Comparison of ENCODE assay signal across 2 cellular contexts in the genomic region with DNA sequence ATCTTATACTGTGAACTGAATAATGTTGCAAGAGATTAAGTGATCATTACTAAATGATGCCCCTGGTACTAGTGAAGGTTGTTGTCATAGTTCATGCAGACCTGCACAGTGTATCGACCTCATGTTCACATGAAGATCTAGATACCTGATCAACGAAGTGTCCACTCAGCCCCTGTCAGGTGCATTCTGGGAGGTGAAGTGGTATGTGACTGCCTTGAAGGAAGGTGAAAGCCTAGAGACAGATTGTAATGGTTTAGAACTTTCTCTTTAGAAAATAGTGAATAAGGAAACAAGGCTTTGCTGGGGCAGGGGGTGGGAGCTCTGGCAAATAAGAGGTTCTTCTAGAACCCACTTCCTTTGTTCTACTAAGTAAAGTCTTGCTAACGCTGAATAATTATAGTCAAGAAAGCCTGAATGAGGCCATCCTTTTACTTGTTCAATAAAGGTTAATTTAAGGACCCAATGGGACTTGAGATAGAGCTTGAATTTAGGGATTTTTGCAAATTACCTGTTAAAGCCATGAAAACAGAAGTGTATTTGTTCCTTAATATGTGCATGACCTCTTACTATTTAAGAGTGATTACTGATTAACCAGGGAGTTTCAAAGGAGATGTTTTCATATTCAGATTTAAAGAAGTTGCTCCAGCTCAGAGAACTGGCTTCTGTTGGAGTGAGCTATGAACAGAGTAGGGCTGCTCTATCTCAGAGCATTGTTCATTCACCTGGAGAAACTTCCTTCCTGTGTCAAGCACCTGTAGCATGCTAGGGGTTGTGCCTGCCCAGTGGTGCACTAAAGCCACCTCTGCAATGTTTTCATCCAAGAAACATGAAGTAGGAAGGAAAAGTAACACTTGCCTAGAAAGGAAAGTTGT.
TF ChIP-seq lines count a peak whose summit lies in the region.

No MANE protein-coding gene starts in this region.

TF ChIP-seq in K562, 482 proteins besides CTCF, POLR2A, EP300 and RAD21 (continued from another document):
- TF ChIP-seq, protein P1, sequence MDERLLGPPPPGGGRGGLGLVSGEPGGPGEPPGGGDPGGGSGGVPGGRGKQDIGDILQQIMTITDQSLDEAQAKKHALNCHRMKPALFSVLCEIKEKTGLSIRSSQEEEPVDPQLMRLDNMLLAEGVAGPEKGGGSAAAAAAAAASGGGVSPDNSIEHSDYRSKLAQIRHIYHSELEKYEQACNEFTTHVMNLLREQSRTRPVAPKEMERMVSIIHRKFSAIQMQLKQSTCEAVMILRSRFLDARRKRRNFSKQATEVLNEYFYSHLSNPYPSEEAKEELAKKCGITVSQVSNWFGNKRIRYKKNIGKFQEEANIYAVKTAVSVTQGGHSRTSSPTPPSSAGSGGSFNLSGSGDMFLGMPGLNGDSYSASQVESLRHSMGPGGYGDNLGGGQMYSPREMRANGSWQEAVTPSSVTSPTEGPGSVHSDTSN (CRISPR knock-in tag; IDR thresholded peaks at IDR 0.05; ENCODE audit: low read depth): no peak
- TF ChIP-seq, protein P1 (tag; conservative IDR thresholded peaks at IDR 0.05; ENCODE audit: low read depth): no peak
- TF ChIP-seq ZFP1 (CRISPR knock-in tag; IDR thresholded peaks at IDR 0.05) (no peak), ZFP36 (IDR thresholded peaks at IDR 0.05; ENCODE audit: low read depth, low read length, partially characterized antibody) (no peak), DIDO1 (tag; IDR thresholded peaks at IDR 0.05; ENCODE audit: low read depth) (no peak), L3MBTL2 (IDR thresholded peaks at IDR 0.05) (0 out of 2 replicates have a peak, but pooled peaks have one; percentile 36)
- TF ChIP-seq, protein P2, sequence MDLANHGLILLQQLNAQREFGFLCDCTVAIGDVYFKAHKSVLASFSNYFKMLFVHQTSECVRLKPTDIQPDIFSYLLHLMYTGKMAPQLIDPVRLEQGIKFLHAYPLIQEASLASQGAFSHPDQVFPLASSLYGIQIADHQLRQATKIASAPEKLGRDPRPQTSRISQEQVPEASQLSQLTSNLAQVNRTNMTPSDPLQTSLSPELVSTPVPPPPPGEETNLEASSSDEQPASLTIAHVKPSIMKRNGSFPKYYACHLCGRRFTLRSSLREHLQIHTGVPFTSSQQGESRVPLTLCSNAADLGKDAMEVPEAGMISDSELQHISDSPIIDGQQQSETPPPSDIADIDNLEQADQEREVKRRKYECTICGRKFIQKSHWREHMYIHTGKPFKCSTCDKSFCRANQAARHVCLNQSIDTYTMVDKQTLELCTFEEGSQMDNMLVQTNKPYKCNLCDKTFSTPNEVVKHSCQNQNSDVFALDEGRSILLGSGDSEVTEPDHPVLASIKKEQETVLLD (IDR thresholded peaks at IDR 0.05): no peak

TF ChIP-seq in HepG2, 621 proteins besides CTCF, POLR2A, EP300 and RAD21 (continued from another document):
- TF ChIP-seq, protein P3, sequence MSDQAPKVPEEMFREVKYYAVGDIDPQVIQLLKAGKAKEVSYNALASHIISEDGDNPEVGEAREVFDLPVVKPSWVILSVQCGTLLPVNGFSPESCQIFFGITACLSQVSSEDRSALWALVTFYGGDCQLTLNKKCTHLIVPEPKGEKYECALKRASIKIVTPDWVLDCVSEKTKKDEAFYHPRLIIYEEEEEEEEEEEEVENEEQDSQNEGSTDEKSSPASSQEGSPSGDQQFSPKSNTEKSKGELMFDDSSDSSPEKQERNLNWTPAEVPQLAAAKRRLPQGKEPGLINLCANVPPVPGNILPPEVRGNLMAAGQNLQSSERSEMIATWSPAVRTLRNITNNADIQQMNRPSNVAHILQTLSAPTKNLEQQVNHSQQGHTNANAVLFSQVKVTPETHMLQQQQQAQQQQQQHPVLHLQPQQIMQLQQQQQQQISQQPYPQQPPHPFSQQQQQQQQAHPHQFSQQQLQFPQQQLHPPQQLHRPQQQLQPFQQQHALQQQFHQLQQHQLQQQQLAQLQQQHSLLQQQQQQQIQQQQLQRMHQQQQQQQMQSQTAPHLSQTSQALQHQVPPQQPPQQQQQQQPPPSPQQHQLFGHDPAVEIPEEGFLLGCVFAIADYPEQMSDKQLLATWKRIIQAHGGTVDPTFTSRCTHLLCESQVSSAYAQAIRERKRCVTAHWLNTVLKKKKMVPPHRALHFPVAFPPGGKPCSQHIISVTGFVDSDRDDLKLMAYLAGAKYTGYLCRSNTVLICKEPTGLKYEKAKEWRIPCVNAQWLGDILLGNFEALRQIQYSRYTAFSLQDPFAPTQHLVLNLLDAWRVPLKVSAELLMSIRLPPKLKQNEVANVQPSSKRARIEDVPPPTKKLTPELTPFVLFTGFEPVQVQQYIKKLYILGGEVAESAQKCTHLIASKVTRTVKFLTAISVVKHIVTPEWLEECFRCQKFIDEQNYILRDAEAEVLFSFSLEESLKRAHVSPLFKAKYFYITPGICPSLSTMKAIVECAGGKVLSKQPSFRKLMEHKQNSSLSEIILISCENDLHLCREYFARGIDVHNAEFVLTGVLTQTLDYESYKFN (CRISPR knock-in tag; conservative IDR thresholded peaks at IDR 0.05): peak; percentile 43; the same call in 1 of the 2 replicates
- TF ChIP-seq, protein P4, sequence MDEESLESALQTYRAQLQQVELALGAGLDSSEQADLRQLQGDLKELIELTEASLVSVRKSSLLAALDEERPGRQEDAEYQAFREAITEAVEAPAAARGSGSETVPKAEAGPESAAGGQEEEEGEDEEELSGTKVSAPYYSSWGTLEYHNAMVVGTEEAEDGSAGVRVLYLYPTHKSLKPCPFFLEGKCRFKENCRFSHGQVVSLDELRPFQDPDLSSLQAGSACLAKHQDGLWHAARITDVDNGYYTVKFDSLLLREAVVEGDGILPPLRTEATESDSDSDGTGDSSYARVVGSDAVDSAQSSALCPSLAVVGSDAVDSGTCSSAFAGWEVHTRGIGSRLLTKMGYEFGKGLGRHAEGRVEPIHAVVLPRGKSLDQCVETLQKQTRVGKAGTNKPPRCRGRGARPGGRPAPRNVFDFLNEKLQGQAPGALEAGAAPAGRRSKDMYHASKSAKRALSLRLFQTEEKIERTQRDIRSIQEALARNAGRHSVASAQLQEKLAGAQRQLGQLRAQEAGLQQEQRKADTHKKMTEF (CRISPR knock-in tag; IDR thresholded peaks at IDR 0.05): peak; percentile 49
- TF ChIP-seq, protein P5, sequence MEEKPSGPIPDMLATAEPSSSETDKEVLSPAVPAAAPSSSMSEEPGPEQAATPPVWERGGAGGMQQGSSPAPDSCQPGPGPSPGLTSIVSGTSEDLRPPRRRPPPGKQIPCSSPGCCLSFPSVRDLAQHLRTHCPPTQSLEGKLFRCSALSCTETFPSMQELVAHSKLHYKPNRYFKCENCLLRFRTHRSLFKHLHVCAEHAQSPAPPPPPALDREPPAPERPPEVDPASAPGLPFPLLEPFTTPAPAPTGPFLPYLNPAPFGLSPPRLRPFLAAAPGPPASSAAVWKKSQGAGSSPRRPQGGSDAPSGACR (CRISPR knock-in tag; IDR thresholded peaks at IDR 0.05): 0 out of 2 replicates have a peak, but pooled peaks have one; percentile 39
- no peak for TF ChIP-seq ZNF431 (CRISPR knock-in tag; IDR thresholded peaks at IDR 0.05; ENCODE audit: borderline replicate concordance, low read depth)
- TF ChIP-seq ELF3 (CRISPR knock-in tag; IDR thresholded peaks at IDR 0.05): peak; percentile 61; the same call in 1 of the 2 replicates
- 0 out of 2 replicates have a peak, but pooled peaks have one; percentile 20 for TF ChIP-seq HDAC2 (CRISPR knock-in tag; IDR thresholded peaks at IDR 0.05)
- peak; percentile 62; the same call in 1 of the 2 replicates for TF ChIP-seq ETV5 (CRISPR knock-in tag; IDR thresholded peaks at IDR 0.05; ENCODE audit: borderline replicate concordance)
- 0 out of 2 replicates have a peak, but pooled peaks have one; percentile 23 for TF ChIP-seq PITX1 (CRISPR knock-in tag; IDR thresholded peaks at IDR 0.05)
- no peak for TF ChIP-seq ZNF703 (CRISPR knock-in tag; IDR thresholded peaks at IDR 0.05; ENCODE audit: borderline replicate concordance)
- TF ChIP-seq SOX6 (IDR thresholded peaks at IDR 0.05): no peak
- TF ChIP-seq SOX6 (CRISPR knock-in tag; IDR thresholded peaks at IDR 0.05): peak; percentile 47; the same call in 1 of the 2 replicates
- peak; percentile 41 for TF ChIP-seq TEAD3 (CRISPR knock-in tag; optimal IDR thresholded peaks at IDR 0.05; ENCODE audit: borderline replicate concordance)
- 0 out of 2 replicates have a peak, but pooled peaks have one; percentile 16 for TF ChIP-seq ZMYM4 (CRISPR knock-in tag; IDR thresholded peaks at IDR 0.05)
- TF ChIP-seq ZNF101 (CRISPR knock-in tag; IDR thresholded peaks at IDR 0.05; ENCODE audit: borderline replicate concordance, low read depth): no peak
- no peak for TF ChIP-seq MEF2D (CRISPR knock-in tag; IDR thresholded peaks at IDR 0.05)
- no peak for TF ChIP-seq GTF2F1 (IDR thresholded peaks at IDR 0.05; ENCODE audit: low read length)
- no peak for TF ChIP-seq ZFX (CRISPR knock-in tag; IDR thresholded peaks at IDR 0.05; ENCODE audit: low read depth)
- TF ChIP-seq ZNF20 (CRISPR knock-in tag; IDR thresholded peaks at IDR 0.05): no peak
- TF ChIP-seq HNRNPUL1 (IDR thresholded peaks at IDR 0.05; ENCODE audit: low read depth, low read length): 0 out of 2 replicates have a peak, but pooled peaks have one; percentile 71
- no peak for TF ChIP-seq SOX13 (IDR thresholded peaks at IDR 0.05)
- peak in 1 of 2 experiments; percentile 56; a peak in 2 of 4 replicates for TF ChIP-seq SOX13 (CRISPR knock-in tag; conservative IDR thresholded peaks at IDR 0.05 in 1 of 2, IDR thresholded peaks at IDR 0.05 in 1 of 2)
- TF ChIP-seq KDM3A (CRISPR knock-in tag; IDR thresholded peaks at IDR 0.05; ENCODE audit: low read depth): no peak
- TF ChIP-seq PHF21A (CRISPR knock-in tag; IDR thresholded peaks at IDR 0.05): 0 out of 2 replicates have a peak, but pooled peaks have one; percentile 21
- peak; percentile 23; the same call in 1 of the 2 replicates for TF ChIP-seq MED1 (CRISPR knock-in tag; IDR thresholded peaks at IDR 0.05)
- 0 out of 2 replicates have a peak, but pooled peaks have one; percentile 37 for TF ChIP-seq GATAD2A (CRISPR knock-in tag; IDR thresholded peaks at IDR 0.05)
- TF ChIP-seq, protein P6, sequence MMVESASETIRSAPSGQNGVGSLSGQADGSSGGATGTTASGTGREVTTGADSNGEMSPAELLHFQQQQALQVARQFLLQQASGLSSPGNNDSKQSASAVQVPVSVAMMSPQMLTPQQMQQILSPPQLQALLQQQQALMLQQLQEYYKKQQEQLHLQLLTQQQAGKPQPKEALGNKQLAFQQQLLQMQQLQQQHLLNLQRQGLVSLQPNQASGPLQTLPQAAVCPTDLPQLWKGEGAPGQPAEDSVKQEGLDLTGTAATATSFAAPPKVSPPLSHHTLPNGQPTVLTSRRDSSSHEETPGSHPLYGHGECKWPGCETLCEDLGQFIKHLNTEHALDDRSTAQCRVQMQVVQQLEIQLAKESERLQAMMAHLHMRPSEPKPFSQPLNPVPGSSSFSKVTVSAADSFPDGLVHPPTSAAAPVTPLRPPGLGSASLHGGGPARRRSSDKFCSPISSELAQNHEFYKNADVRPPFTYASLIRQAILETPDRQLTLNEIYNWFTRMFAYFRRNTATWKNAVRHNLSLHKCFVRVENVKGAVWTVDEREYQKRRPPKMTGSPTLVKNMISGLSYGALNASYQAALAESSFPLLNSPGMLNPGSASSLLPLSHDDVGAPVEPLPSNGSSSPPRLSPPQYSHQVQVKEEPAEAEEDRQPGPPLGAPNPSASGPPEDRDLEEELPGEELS (CRISPR knock-in tag; IDR thresholded peaks at IDR 0.05): peak; percentile 38; the same call in 1 of the 2 replicates
- no peak for TF ChIP-seq FOXJ3 (CRISPR knock-in tag; IDR thresholded peaks at IDR 0.05; ENCODE audit: borderline replicate concordance)
- TF ChIP-seq YEATS2 (CRISPR knock-in tag; IDR thresholded peaks at IDR 0.05; ENCODE audit: borderline replicate concordance): peak; percentile 22; the same call in 1 of the 2 replicates
- 0 out of 2 replicates have a peak, but pooled peaks have one; percentile 26 for TF ChIP-seq RCOR2 (CRISPR knock-in tag; IDR thresholded peaks at IDR 0.05)
- TF ChIP-seq ZEB1 (IDR thresholded peaks at IDR 0.05; ENCODE audit: insufficient replicate concordance, low read depth): peak; percentile 75
- peak; percentile 59; the same call in 1 of the 2 replicates for TF ChIP-seq SOX5 (CRISPR knock-in tag; IDR thresholded peaks at IDR 0.05; ENCODE audit: borderline replicate concordance)
- no peak for TF ChIP-seq ZBTB38 (CRISPR knock-in tag; IDR thresholded peaks at IDR 0.05)
- no peak for TF ChIP-seq ZNF724P (CRISPR knock-in tag; IDR thresholded peaks at IDR 0.05; ENCODE audit: borderline replicate concordance)
- TF ChIP-seq ZNF292 (CRISPR knock-in tag; IDR thresholded peaks at IDR 0.05; ENCODE audit: borderline replicate concordance, low read depth): 0 out of 2 replicates have a peak, but pooled peaks have one; percentile 35
- TF ChIP-seq ZNF446 (CRISPR knock-in tag; IDR thresholded peaks at IDR 0.05): no peak
- no peak for TF ChIP-seq RFXAP (CRISPR knock-in tag; IDR thresholded peaks at IDR 0.05; ENCODE audit: borderline replicate concordance)
- 0 out of 2 replicates have a peak, but pooled peaks have one; percentile 18 for TF ChIP-seq PPARG (CRISPR knock-in tag; conservative IDR thresholded peaks at IDR 0.05)
- no peak for TF ChIP-seq ZNF605 (CRISPR knock-in tag; IDR thresholded peaks at IDR 0.05)
- TF ChIP-seq ZNF143 (CRISPR knock-in tag; IDR thresholded peaks at IDR 0.05): peak; percentile 69
- TF ChIP-seq IRF2 (CRISPR knock-in tag; IDR thresholded peaks at IDR 0.05): peak; percentile 54; the same call in 1 of the 2 replicates
- TF ChIP-seq ZNF615 (CRISPR knock-in tag; IDR thresholded peaks at IDR 0.05; ENCODE audit: borderline replicate concordance): no peak
- TF ChIP-seq RBM22 (optimal IDR thresholded peaks at IDR 0.05; ENCODE audit: low read length): peak; percentile 48
TF ChIP-seq in HepG2: peak in this region for 36.
